Comparison of ENCODE assay signal across 2 cellular contexts in the genomic region with DNA sequence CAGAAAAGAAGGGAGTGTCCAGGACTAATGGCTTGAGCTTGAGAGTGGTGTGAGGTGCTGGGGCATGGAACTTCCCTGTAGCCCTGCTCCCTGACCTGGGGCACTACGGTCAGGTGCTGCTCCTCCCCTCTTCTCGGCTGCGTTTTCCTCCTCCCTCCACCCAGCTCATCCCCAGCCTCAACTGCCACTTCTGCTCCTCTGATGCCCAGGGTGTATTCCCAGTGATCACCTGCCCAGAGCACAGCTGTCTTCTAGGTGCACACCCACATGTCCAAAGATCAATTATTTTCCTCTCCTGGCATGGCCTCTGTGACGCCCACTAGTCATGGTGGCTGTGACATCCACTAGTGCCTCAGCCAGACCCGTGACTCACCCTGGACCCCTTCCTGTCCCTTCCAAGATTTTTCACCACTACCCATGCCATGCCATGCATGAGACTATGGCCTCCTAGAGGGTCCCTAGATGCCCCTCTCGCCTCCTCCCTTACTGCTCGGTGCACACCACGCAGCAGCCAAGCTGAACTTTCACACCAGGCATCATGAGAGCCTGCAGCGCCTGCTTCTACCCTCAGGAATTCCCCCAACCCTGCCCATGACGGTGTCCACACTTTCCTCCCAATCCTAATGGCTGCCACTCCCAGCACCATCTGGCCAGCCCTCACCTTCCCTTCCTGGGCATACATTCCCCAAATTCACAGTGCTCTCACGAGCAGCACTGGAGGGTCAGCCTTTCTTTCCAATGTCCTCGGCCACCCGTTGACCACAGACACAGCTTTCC.
TF ChIP-seq lines count a peak whose summit lies in the region.

No MANE protein-coding gene starts in this region.

TF ChIP-seq in neural cell, 6 proteins besides CTCF, POLR2A, EP300 and RAD21:
- TF ChIP-seq POLR2AphosphoS5 (IDR thresholded peaks at IDR 0.05) (no peak), TAF1 (IDR thresholded peaks at IDR 0.05; ENCODE audit: low read depth) (no peak), SMC3 (conservative IDR thresholded peaks at IDR 0.05; ENCODE audit: poor library complexity) (no peak), EZH2 (IDR thresholded peaks at IDR 0.05; ENCODE audit: borderline replicate concordance, insufficient read depth, low read length, poor library complexity, severe bottlenecking) (no peak), MXI1 (conservative IDR thresholded peaks at IDR 0.05; ENCODE audit: poor library complexity, severe bottlenecking) (no peak), REST (IDR thresholded peaks at IDR 0.05; ENCODE audit: borderline replicate concordance) (no peak)

TF ChIP-seq in GM23338, 12 proteins besides CTCF, POLR2A, EP300 and RAD21:
- TF ChIP-seq ZNF331 (CRISPR knock-in tag; IDR thresholded peaks at IDR 0.05; ENCODE audit: low read depth) (no peak), JUNB (IDR thresholded peaks at IDR 0.05; ENCODE audit: unreplicated experiment) (no peak), STAT1 (IDR thresholded peaks at IDR 0.05; ENCODE audit: unreplicated experiment) (no peak), EZH2phosphoT487 (IDR thresholded peaks at IDR 0.05; ENCODE audit: unreplicated experiment) (no peak), NANOG (IDR thresholded peaks at IDR 0.05; ENCODE audit: borderline replicate concordance) (no peak), ETS1 (IDR thresholded peaks at IDR 0.05) (no peak)
- TF ChIP-seq, protein P1, sequence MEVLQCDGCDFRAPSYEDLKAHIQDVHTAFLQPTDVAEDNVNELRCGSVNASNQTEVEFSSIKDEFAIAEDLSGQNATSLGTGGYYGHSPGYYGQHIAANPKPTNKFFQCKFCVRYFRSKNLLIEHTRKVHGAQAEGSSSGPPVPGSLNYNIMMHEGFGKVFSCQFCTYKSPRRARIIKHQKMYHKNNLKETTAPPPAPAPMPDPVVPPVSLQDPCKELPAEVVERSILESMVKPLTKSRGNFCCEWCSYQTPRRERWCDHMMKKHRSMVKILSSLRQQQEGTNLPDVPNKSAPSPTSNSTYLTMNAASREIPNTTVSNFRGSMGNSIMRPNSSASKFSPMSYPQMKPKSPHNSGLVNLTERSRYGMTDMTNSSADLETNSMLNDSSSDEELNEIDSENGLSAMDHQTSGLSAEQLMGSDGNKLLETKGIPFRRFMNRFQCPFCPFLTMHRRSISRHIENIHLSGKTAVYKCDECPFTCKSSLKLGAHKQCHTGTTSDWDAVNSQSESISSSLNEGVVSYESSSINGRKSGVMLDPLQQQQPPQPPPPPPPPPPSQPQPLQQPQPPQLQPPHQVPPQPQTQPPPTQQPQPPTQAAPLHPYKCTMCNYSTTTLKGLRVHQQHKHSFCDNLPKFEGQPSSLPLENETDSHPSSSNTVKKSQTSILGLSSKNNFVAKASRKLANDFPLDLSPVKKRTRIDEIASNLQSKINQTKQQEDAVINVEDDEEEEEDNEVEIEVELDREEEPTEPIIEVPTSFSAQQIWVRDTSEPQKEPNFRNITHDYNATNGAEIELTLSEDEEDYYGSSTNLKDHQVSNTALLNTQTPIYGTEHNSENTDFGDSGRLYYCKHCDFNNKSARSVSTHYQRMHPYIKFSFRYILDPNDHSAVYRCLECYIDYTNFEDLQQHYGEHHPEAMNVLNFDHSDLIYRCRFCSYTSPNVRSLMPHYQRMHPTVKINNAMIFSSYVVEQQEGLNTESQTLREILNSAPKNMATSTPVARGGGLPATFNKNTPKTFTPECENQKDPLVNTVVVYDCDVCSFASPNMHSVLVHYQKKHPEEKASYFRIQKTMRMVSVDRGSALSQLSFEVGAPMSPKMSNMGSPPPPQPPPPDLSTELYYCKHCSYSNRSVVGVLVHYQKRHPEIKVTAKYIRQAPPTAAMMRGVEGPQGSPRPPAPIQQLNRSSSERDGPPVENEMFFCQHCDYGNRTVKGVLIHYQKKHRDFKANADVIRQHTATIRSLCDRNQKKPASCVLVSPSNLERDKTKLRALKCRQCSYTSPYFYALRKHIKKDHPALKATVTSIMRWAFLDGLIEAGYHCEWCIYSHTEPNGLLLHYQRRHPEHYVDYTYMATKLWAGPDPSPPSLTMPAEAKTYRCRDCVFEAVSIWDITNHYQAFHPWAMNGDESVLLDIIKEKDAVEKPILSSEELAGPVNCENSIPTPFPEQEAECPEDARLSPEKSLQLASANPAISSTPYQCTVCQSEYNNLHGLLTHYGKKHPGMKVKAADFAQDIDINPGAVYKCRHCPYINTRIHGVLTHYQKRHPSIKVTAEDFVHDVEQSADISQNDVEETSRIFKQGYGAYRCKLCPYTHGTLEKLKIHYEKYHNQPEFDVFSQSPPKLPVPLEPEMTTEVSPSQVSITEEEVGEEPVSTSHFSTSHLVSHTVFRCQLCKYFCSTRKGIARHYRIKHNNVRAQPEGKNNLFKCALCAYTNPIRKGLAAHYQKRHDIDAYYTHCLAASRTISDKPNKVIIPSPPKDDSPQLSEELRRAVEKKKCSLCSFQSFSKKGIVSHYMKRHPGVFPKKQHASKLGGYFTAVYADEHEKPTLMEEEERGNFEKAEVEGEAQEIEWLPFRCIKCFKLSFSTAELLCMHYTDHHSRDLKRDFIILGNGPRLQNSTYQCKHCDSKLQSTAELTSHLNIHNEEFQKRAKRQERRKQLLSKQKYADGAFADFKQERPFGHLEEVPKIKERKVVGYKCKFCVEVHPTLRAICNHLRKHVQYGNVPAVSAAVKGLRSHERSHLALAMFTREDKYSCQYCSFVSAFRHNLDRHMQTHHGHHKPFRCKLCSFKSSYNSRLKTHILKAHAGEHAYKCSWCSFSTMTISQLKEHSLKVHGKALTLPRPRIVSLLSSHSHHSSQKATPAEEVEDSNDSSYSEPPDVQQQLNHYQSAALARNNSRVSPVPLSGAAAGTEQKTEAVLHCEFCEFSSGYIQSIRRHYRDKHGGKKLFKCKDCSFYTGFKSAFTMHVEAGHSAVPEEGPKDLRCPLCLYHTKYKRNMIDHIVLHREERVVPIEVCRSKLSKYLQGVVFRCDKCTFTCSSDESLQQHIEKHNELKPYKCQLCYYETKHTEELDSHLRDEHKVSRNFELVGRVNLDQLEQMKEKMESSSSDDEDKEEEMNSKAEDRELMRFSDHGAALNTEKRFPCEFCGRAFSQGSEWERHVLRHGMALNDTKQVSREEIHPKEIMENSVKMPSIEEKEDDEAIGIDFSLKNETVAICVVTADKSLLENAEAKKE (CRISPR knock-in tag; IDR thresholded peaks at IDR 0.05) = no peak
